Comparison of ENCODE assay signal across 26 cellular contexts in genomic region chr2:122545821-122546220, GRCh38.
"Had no signal": no experiment of that assay in that cellular context is flagged by ENCODE, and none has a peak within 500 bp of the region (broad histone marks: within the 10 kb centered on the region; RNA-seq: fewer than 3 reads in every experiment).

No MANE protein-coding gene starts in this region.

- H3K4me1 Mint-ChIP-seq: stimulated activated effector memory CD8-positive, alpha-beta T cell treated with anti-CD3 and anti-CD28 coated beads, Interleukin-12 subunit alpha, Interleukin-12 subunit beta, amount 100 ng/mL, for 72 hours; stimulated activated naive B cell treated with anti-CD40 and anti-IgM and Interleukin-4, amounts not matched to agents 10 μg/mL and 1 μg/mL and 100 μg/mL, for 72 hours had no signal

- H3K27ac ChIP-seq: neutrophil, pancreas, psoas muscle, right lobe of liver, sigmoid colon, stomach, thoracic aorta, thyroid gland, tibial nerve, upper lobe of left lung, vagina had no signal

- H3K4me3 Mint-ChIP-seq: natural killer cell treated with Interleukin-12 subunit alpha and Interleukin-12 subunit beta and Interleukin-15 and Interleukin-18, amount 100 ng/mL, for 72 hours; nephron progenitor cell; neural crest cell; stimulated activated effector memory CD8-positive, alpha-beta T cell treated with anti-CD3 and anti-CD28 coated beads, Interleukin-12 subunit alpha, Interleukin-12 subunit beta, amount 100 ng/mL, for 72 hours; stimulated activated naive B cell treated with anti-CD40 and anti-IgM and Interleukin-4, amounts not matched to agents 10 μg/mL and 1 μg/mL and 100 μg/mL, for 72 hours; stimulated activated naive CD8-positive, alpha-beta T cell treated with anti-CD3 and anti-CD28 coated beads, Interleukin-15, Interleukin-2, amounts not matched to agents 100 ng/mL and 50 ng/mL, for 24 hours had no signal

- DNase-seq: nephron progenitor cell; nucleus accumbens; pancreas; psoas muscle; right cardiac atrium; right lobe of liver; sigmoid colon; small intestine; stimulated activated CD4-positive, alpha-beta T cell treated with anti-CD3 and anti-CD28 coated beads, Interleukin-15, amount 100 ng/mL, for 24 hours; stimulated activated CD4-positive, alpha-beta T cell treated with anti-CD3 and anti-CD28 coated beads, Interleukin-2, amount 100 ng/mL, for 24 hours; stimulated activated CD4-positive, alpha-beta T cell treated with anti-CD3 and anti-CD28 coated beads, Interleukin-2, amount 100 ng/mL, for 48 hours; stimulated activated CD4-positive, alpha-beta T cell treated with anti-CD3 and anti-CD28 coated beads, Interleukin-4, amount 100 ng/mL, for 24 hours; stimulated activated naive B cell treated with anti-CD40 and anti-IgM and Interleukin-4, amounts not matched to agents 10 μg/mL and 1 μg/mL and 100 μg/mL, for 72 hours; stimulated activated naive CD4-positive, alpha-beta T cell treated with Interleukin-2 at 50 U/mL for 16 hours; stomach; thyroid gland; trophoblast cell; upper lobe of left lung had no signal

- H3K36me3 Mint-ChIP-seq: stimulated activated effector memory CD8-positive, alpha-beta T cell treated with anti-CD3 and anti-CD28 coated beads, Interleukin-12 subunit alpha, Interleukin-12 subunit beta, amount 100 ng/mL, for 72 hours; stimulated activated naive B cell treated with anti-CD40 and anti-IgM and Interleukin-4, amounts not matched to agents 10 μg/mL and 1 μg/mL and 100 μg/mL, for 72 hours had no signal

- H3K36me3 ChIP-seq: neutrophil, pancreas, right lobe of liver, sigmoid colon, stomach, thoracic aorta, thyroid gland, tibial nerve, upper lobe of left lung, vagina had no signal

- H3K27me3 ChIP-seq: neutrophil, pancreas, right lobe of liver, sigmoid colon, stomach, thyroid gland, tibial nerve, upper lobe of left lung, vagina had no signal

- H3K4me3 ChIP-seq: pancreas, psoas muscle, right lobe of liver, sigmoid colon, stomach, thoracic aorta, thyroid gland, tibial nerve, upper lobe of left lung, vagina had no signal

- H3K27ac Mint-ChIP-seq: natural killer cell treated with Interleukin-12 subunit alpha and Interleukin-12 subunit beta and Interleukin-15 and Interleukin-18, amount 100 ng/mL, for 72 hours; nephron progenitor cell; stimulated activated effector memory CD8-positive, alpha-beta T cell treated with anti-CD3 and anti-CD28 coated beads, Interleukin-12 subunit alpha, Interleukin-12 subunit beta, amount 100 ng/mL, for 72 hours; stimulated activated naive B cell treated with anti-CD40 and anti-IgM and Interleukin-4, amounts not matched to agents 10 μg/mL and 1 μg/mL and 100 μg/mL, for 72 hours; stimulated activated naive CD8-positive, alpha-beta T cell treated with anti-CD3 and anti-CD28 coated beads, Interleukin-15, Interleukin-2, amounts not matched to agents 100 ng/mL and 50 ng/mL, for 24 hours had no signal

- H3K4me1 ChIP-seq: pancreas, psoas muscle, right lobe of liver, sigmoid colon, stomach, thyroid gland, tibial nerve, upper lobe of left lung, vagina had no signal

- H3K27me3 Mint-ChIP-seq: natural killer cell treated with Interleukin-12 subunit alpha and Interleukin-12 subunit beta and Interleukin-15 and Interleukin-18, amount 100 ng/mL, for 72 hours; stimulated activated naive B cell treated with anti-CD40 and anti-IgM and Interleukin-4, amounts not matched to agents 10 μg/mL and 1 μg/mL and 100 μg/mL, for 72 hours; stimulated activated naive CD8-positive, alpha-beta T cell treated with anti-CD3 and anti-CD28 coated beads, Interleukin-15, Interleukin-2, amounts not matched to agents 100 ng/mL and 50 ng/mL, for 24 hours had no signal

- ATAC-seq: natural killer cell treated with Interleukin-12 subunit alpha and Interleukin-12 subunit beta and Interleukin-15 and Interleukin-18, amount 100 ng/mL, for 72 hours; pancreas; psoas muscle; right cardiac atrium; stimulated activated effector memory CD8-positive, alpha-beta T cell treated with anti-CD3 and anti-CD28 coated beads, Interleukin-12 subunit alpha, Interleukin-12 subunit beta, amount 100 ng/mL, for 72 hours; stimulated activated naive B cell treated with anti-CD40 and anti-IgM and Interleukin-4, amounts not matched to agents 10 μg/mL and 1 μg/mL and 100 μg/mL, for 72 hours had no signal
